ENCODE assay signal across 10 cellular contexts in genomic region chr6:4800662-4801061, GRCh38.
"Had no signal": no experiment of that assay in that cellular context is flagged by ENCODE, and none has a peak within 500 bp of the region (broad histone marks: within the 10 kb centered on the region; RNA-seq: fewer than 3 reads in every experiment).

No MANE protein-coding gene starts in this region.

- H3K27me3 Mint-ChIP-seq: activated CD4-positive, alpha-beta memory T cell treated with anti-CD3 and anti-CD28 coated beads for 36 hours had no signal

- DNase-seq: activated CD4-positive, alpha-beta memory T cell treated with anti-CD3 and anti-CD28 coated beads for 36 hours; activated CD4-positive, alpha-beta T cell treated with anti-CD3 and anti-CD28 coated beads for 1 hour; activated naive CD4-positive, alpha-beta T cell treated with Interleukin-2 at 50 U/mL for 16 hours; colonic mucosa; effector memory CD4-positive, alpha-beta T cell; erythroblast; hippocampal formation; kidney glomerular epithelial cell; pancreas; stimulated activated CD4-positive, alpha-beta T cell treated with anti-CD3 and anti-CD28 coated beads, Interleukin-15, amount 100 ng/mL, for 24 hours had no signal

- H3K27ac Mint-ChIP-seq: activated CD4-positive, alpha-beta memory T cell treated with anti-CD3 and anti-CD28 coated beads for 36 hours had no signal

- H3K4me3 Mint-ChIP-seq: activated CD4-positive, alpha-beta memory T cell treated with anti-CD3 and anti-CD28 coated beads for 36 hours had no signal

- H3K27me3 ChIP-seq: colonic mucosa, pancreas had no signal

- H3K36me3 ChIP-seq: colonic mucosa, pancreas had no signal

- H3K4me3 ChIP-seq: colonic mucosa, pancreas had no signal

- ATAC-seq: pancreas had no signal

- H3K27ac ChIP-seq: colonic mucosa, pancreas had no signal
